Comparison of ENCODE assay signal across 18 cellular contexts in the genomic region with DNA sequence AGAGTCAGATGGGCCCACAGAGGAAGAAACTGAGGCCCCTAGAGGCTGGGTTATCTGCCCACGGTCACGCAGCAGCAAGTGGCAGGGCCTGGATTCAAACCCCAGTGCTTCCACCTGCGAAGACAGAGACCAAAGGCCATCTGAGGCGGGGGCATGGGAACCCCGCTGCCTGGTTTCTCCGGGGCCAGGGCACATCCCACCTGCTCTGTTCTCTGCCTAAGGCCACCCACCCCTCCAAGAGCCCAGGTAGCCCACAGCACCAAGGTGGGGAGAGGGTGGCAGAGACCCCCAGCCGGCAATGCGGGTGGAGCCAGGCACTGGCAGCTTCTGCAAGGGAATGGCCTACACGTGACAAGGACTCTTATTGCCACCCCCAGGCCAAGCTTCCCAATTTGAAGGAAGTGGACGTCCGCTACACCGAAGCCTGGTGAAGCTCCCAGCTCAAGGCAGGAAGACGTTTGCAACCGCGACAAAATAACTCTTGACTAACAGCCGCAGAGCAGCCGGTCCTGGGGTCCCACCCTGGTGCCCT.
A peak's percentile ranks its signal among the peaks of the same experiment; 100 is the strongest.
DNase-seq lines count a peak whose midpoint lies in the region; ATAC-seq and TF ChIP-seq lines count a peak whose summit lies in the region.
"Had no signal": no experiment of that assay in that cellular context is flagged by ENCODE, and none has a peak within 500 bp of the region (broad histone marks: within the 10 kb centered on the region; RNA-seq: fewer than 3 reads in every experiment).

No MANE protein-coding gene starts in this region.

- no peak overlapping the region for H3K4me3 ChIP-seq in left ventricle myocardium inferior

- H3K9me3 Mint-ChIP-seq in chondrocyte (ENCODE audit: low read depth) (no peaks in the 10 kb centered on the region), memory B cell (no peaks in the 10 kb centered on the region), progenitor cell of endocrine pancreas (ENCODE audit: low read depth) (no peaks in the 10 kb centered on the region)
- H3K9me3 Mint-ChIP-seq: CD8-positive, alpha-beta memory T cell had no signal

- H3K27me3 ChIP-seq in left ventricle myocardium inferior (ENCODE audit: low read depth), result no peaks in the 10 kb centered on the region

- no peak overlapping the region for H3K4me3 Mint-ChIP-seq in chondrocyte (ENCODE audit: unreplicated experiment)
- H3K4me3 Mint-ChIP-seq in memory B cell, result no peak overlapping the region
- H3K4me3 Mint-ChIP-seq in progenitor cell of endocrine pancreas (ENCODE audit: low read depth), result no peak overlapping the region
- H3K4me3 Mint-ChIP-seq: CD8-positive, alpha-beta memory T cell had no signal

- peak overlapping the region; percentile 45 for H3K27ac Mint-ChIP-seq in chondrocyte (ENCODE audit: unreplicated experiment)
- peak overlapping the region; percentile 29 for H3K27ac Mint-ChIP-seq in memory B cell
- no peak overlapping the region for H3K27ac Mint-ChIP-seq in progenitor cell of endocrine pancreas

- peaks cover 49% of the 10 kb centered on the region for H3K4me1 Mint-ChIP-seq in chondrocyte (ENCODE audit: low read depth)
- peaks cover 10% of the 10 kb centered on the region for H3K4me1 Mint-ChIP-seq in memory B cell
- H3K4me1 Mint-ChIP-seq in progenitor cell of endocrine pancreas (ENCODE audit: low read depth), result no peaks in the 10 kb centered on the region

- intact Hi-C loops in left ventricle myocardium inferior (cut with micrococcal nuclease) (no loop called here), cardiac septum (cut with DNase I) (no loop called here)

- no peak overlapping the region for H3K27ac ChIP-seq in left ventricle myocardium inferior (replicated peaks)

- H3K36me3 Mint-ChIP-seq in chondrocyte (ENCODE audit: low read depth) (peaks cover 19% of the 10 kb centered on the region), memory B cell (peaks cover 23% of the 10 kb centered on the region), progenitor cell of endocrine pancreas (ENCODE audit: insufficient read depth) (peaks cover 12% of the 10 kb centered on the region)

- ATAC-seq in memory B cell (ENCODE audit: low read depth), result no peak
- ATAC-seq: PC-3 had no signal

- H3K27me3 Mint-ChIP-seq in chondrocyte (ENCODE audit: low read depth) (no peaks in the 10 kb centered on the region), memory B cell (no peaks in the 10 kb centered on the region), progenitor cell of endocrine pancreas (no peaks in the 10 kb centered on the region)

- H3K36me3 ChIP-seq in left ventricle myocardium inferior, result peaks cover 45% of the 10 kb centered on the region

- H3K4me1 ChIP-seq in left ventricle myocardium inferior, result no peaks in the 10 kb centered on the region

- no peaks in the 10 kb centered on the region for H3K9me3 ChIP-seq in left ventricle myocardium inferior (replicated peaks)

- no peak for TF ChIP-seq CTCF in left ventricle myocardium inferior (IDR thresholded peaks at IDR 0.05; ENCODE audit: borderline replicate concordance)
- no peak for TF ChIP-seq CTCF in chondrocyte (IDR thresholded peaks at IDR 0.05)
- TF ChIP-seq CTCF in progenitor cell of endocrine pancreas (IDR thresholded peaks at IDR 0.05; ENCODE audit: unreplicated experiment), result no peak

- DNase-seq in left ventricle myocardium inferior (peak; percentile 8), cardiac septum (ENCODE audit: low spot score) (no peak), chondrocyte (ENCODE audit: low spot score) (no peak), memory B cell (ENCODE audit: low spot score in 2 of 2) (no peak), GDM1 (lab: John Stamatoyannopoulos, UW) (no peak), progenitor cell of endocrine pancreas (ENCODE audit: low spot score, unreplicated experiment) (no peak), AG08395 (ENCODE audit: low spot score) (no peak)
- no peak for DNase-seq in stimulated activated CD4-positive, alpha-beta T cell treated with anti-CD3 and anti-CD28 coated beads, Interleukin-1b, Interleukin-23, amount 100 ng/mL, for 48 hours
- DNase-seq: CD8-positive, alpha-beta memory T cell; DMS79; HCEC 1CT; KG1; NCI-H1105 treated with DMSO at 0.1 percent for 48 hours; NCI-H1694; NCI-H2081 treated with DMSO at 0.1 percent for 48 hours; NCI-H748 treated with DMSO at 0.1 percent for 48 hours; NK-92 treated with Interleukin-12 subunit alpha and Interleukin-12 subunit beta, amount 100 ng/mL, for 24 hours; PC-3 had no signal
